21 cellular contexts compared by ENCODE assay signal in genomic region chr1:184329962-184330868, GRCh38. TPM values are rescaled to one million over a fixed set of nuclear protein-coding genes. Genes with fewer than 3 reads are reported as not detected.
DNase-seq lines count a peak whose midpoint lies in the region; ATAC-seq, FAIRE-seq and TF ChIP-seq lines count a peak whose summit lies in the region.
"Had no signal": no experiment of that assay in that cellular context is flagged by ENCODE, and none has a peak within 500 bp of the region (broad histone marks: within the 10 kb centered on the region; RNA-seq: fewer than 3 reads in every experiment).

No MANE protein-coding gene starts in this region.

- H3K4me3 ChIP-seq in astrocyte (ENCODE audit: insufficient read depth, low read depth, low read length): no peak overlapping the region
- no peak overlapping the region for H3K4me3 ChIP-seq in fibroblast of the aortic adventitia (ENCODE audit: low read depth, low read length)
- H3K4me3 ChIP-seq: cardiac muscle cell, tibial nerve had no signal

- no peaks in the 10 kb centered on the region for H3K36me3 Mint-ChIP-seq in astrocyte (ENCODE audit: low read depth, unreplicated experiment)

- no peaks in the 10 kb centered on the region for H3K4me1 ChIP-seq in astrocyte (ENCODE audit: insufficient read depth, low read length)

- no peak overlapping the region for H2AFZ ChIP-seq in astrocyte (ENCODE audit: low read depth, low read length)

- no peaks in the 10 kb centered on the region for H3K27me3 ChIP-seq in astrocyte (ENCODE audit: insufficient read depth, low read length)
- H3K27me3 ChIP-seq: cardiac muscle cell, tibial nerve had no signal

- in situ Hi-C loops in Caki2 (cut with HindIII; ENCODE audit: low pct_unique_long_range_greater_than_20kb, low sequenced_read_pairs): no loop called here

- no peaks in the 10 kb centered on the region for H3K4me1 Mint-ChIP-seq in astrocyte (ENCODE audit: low read depth, unreplicated experiment)
- H3K4me1 Mint-ChIP-seq: naive thymus-derived CD8-positive, alpha-beta T cell had no signal

- DNase-seq in Caki2 (ENCODE audit: low read depth) (peak; percentile 50), astrocyte (ENCODE audit: low read depth) (peak; percentile 29), fibroblast of the aortic adventitia (ENCODE audit: low read depth) (peak; percentile 39), lung microvascular endothelial cell (ENCODE audit: low read depth in 2 of 2) (peak; percentile 91 to 98), AG08395 (ENCODE audit: low spot score) (no peak)
- no peak for DNase-seq in stimulated activated naive CD8-positive, alpha-beta T cell treated with anti-CD3 and anti-CD28 coated beads, Interleukin-15, Interleukin-2, amounts not matched to agents 100 U/mL and 50 U/mL, for 24 hours
- DNase-seq: ACHN; activated naive CD4-positive, alpha-beta T cell treated with anti-CD3 and anti-CD28 coated beads for 36 hours; GDM1; naive thymus-derived CD8-positive, alpha-beta T cell; NCI-H1436 treated with DMSO at 0.1 percent for 48 hours; retina; stimulated activated CD4-positive, alpha-beta T cell treated with anti-CD3 and anti-CD28 coated beads, Interleukin-2, amount 100 ng/mL, for 48 hours; stimulated activated CD8-positive, alpha-beta memory T cell treated with anti-CD3 and anti-CD28 coated beads, Interleukin-4, amount 100 ng/mL, for 48 hours; T-helper 1 cell had no signal

- TF ChIP-seq CTCF in astrocyte (IDR thresholded peaks at IDR 0.05; ENCODE audit: insufficient read depth, low read depth, low read length) (no peak), fibroblast of the aortic adventitia (IDR thresholded peaks at IDR 0.05; ENCODE audit: insufficient read depth, low read length) (no peak)

- H3K4me2 ChIP-seq in astrocyte (ENCODE audit: low read length): no peak overlapping the region
- H3K4me2 ChIP-seq: KMS-11 had no signal

- no peak overlapping the region for H3K27ac ChIP-seq in astrocyte (ENCODE audit: low read depth, low read length)
- H3K27ac ChIP-seq: cardiac muscle cell, KMS-11 had no signal

- H3K9me3 ChIP-seq in astrocyte (ENCODE audit: insufficient read depth, low read depth, low read length): no peaks in the 10 kb centered on the region

- H3K36me3 ChIP-seq in astrocyte (ENCODE audit: insufficient read depth, low read length): no peaks in the 10 kb centered on the region
- H3K36me3 ChIP-seq: cardiac muscle cell, tibial nerve had no signal

- no peak overlapping the region for H3K9ac ChIP-seq in astrocyte (ENCODE audit: low read length)
- H3K9ac ChIP-seq: KMS-11 had no signal

- FAIRE-seq in astrocyte (lab: Jason Lieb, UNC): no peak

- peaks cover 3% of the 10 kb centered on the region for H3K9me3 Mint-ChIP-seq in astrocyte (ENCODE audit: unreplicated experiment)
- H3K9me3 Mint-ChIP-seq: activated naive CD4-positive, alpha-beta T cell treated with anti-CD3 and anti-CD28 coated beads for 36 hours had no signal

- H3K79me2 ChIP-seq in astrocyte (ENCODE audit: insufficient read depth, low read length): no peaks in the 10 kb centered on the region

- peaks cover 3% of the 10 kb centered on the region for H3K27me3 Mint-ChIP-seq in astrocyte (ENCODE audit: low read depth, unreplicated experiment)

- no peaks in the 10 kb centered on the region for H4K20me1 ChIP-seq in astrocyte (ENCODE audit: insufficient read depth, low read length)

- H3K27ac Mint-ChIP-seq in astrocyte (ENCODE audit: unreplicated experiment): no peak overlapping the region
- H3K27ac Mint-ChIP-seq: activated naive CD4-positive, alpha-beta T cell treated with anti-CD3 and anti-CD28 coated beads for 36 hours; naive thymus-derived CD8-positive, alpha-beta T cell had no signal

- no peak overlapping the region for H3K4me3 Mint-ChIP-seq in astrocyte (ENCODE audit: unreplicated experiment)
- H3K4me3 Mint-ChIP-seq: activated naive CD4-positive, alpha-beta T cell treated with anti-CD3 and anti-CD28 coated beads for 36 hours; naive thymus-derived CD8-positive, alpha-beta T cell had no signal

- no peak for ATAC-seq in stimulated activated naive CD8-positive, alpha-beta T cell treated with anti-CD3 and anti-CD28 coated beads, Interleukin-15, Interleukin-2, amounts not matched to agents 100 U/mL and 50 U/mL, for 24 hours
- ATAC-seq in GM21515 (IDR thresholded peaks at IDR 0.05; ENCODE audit: unreplicated experiment) (no peak), HG02938 (IDR thresholded peaks at IDR 0.05; ENCODE audit: unreplicated experiment) (no peak)
- ATAC-seq: activated CD4-positive, CD25-positive, alpha-beta regulatory T cell treated with anti-CD3 and anti-CD28 coated beads, Interleukin-2, amount 50 U/mL, for 24 hours; naive thymus-derived CD8-positive, alpha-beta T cell had no signal

RNA-seq across cellular contexts. Expression of gene C1orf21, which starts 56.6 kb away (rescaled TPM):
- 2.2 and 8.4 TPM in 2 replicates for total RNA-seq in Caki2 (2014; rRNA removed; shearing (Covaris generic); ENCODE audit: low replicate concordance)
- total RNA-seq in astrocyte (11.1 and 15.1 TPM in 2 replicates), fibroblast of the aortic adventitia (ENCODE audit: low replicate concordance) (41.0 and 47.3 TPM in 2 replicates), lung microvascular endothelial cell (2.8 and 12.7 TPM in 2 replicates)

Comparison
In these comparisons a context has a peak if more than half of its experiments do, and no peak if none do; other contexts are left out.
1. DNase-seq: peak in Caki2 (single experiment), astrocyte (single experiment), fibroblast of the aortic adventitia (single experiment) and lung microvascular endothelial cell (2 of 2); none in AG08395 (single experiment) and stimulated activated naive CD8-positive, alpha-beta T cell treated with anti-CD3 and anti-CD28 coated beads, Interleukin-15, Interleukin-2, amounts not matched to agents 100 U/mL and 50 U/mL, for 24 hours (single experiment).